In the genomic region with DNA sequence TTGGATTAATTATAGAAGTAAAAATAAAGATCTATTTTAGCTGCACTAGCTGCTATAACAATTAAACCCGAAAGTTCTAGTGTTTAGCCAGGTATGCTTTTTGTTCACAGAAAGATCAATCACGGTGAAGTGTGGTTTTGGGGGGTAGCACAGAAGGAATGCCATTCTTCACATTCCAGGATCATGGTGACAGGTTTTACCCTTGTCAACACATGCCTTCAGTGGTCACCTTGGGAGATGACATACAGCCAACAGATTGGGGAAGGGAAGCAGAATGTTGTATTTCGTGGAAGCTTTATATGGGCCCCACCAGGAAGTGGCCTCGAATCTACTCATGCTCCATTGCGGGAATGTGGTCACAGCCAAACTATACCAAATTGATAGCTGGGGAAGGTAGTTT, we compare ENCODE assay signal across 21 cellular contexts.
DNase-seq lines count a peak whose midpoint lies in the region; ATAC-seq and TF ChIP-seq lines count a peak whose summit lies in the region.
"Had no signal": no experiment of that assay in that cellular context is flagged by ENCODE, and none has a peak within 500 bp of the region (broad histone marks: within the 10 kb centered on the region; RNA-seq: fewer than 3 reads in every experiment).

No MANE protein-coding gene starts in this region.

- no peak overlapping the region for H3K27ac Mint-ChIP-seq in activated naive CD8-positive, alpha-beta T cell treated with anti-CD3 and anti-CD28 coated beads, Interleukin-2, amount 50 U/mL, for 24 hours
- H3K27ac Mint-ChIP-seq: CD8-positive, alpha-beta T cell had no signal

- ATAC-seq in activated naive CD8-positive, alpha-beta T cell treated with anti-CD3 and anti-CD28 coated beads, Interleukin-2, amount 50 U/mL, for 24 hours, result no peak
- ATAC-seq in SK-N-SH treated with all-trans-retinoic acid at 6 μM for 48 hours, result no peak
- ATAC-seq: CD8-positive, alpha-beta T cell; K562; Panc1; Right ventricle myocardium inferior had no signal

- DNase-seq in HK-2 (ENCODE audit: unreplicated experiment) (peak; percentile 44), NT2/D1 (ENCODE audit: low read depth, low spot score) (peak; percentile 2), iPS DF 19.7 (ENCODE audit: low read depth, low spot score) (peak; percentile 35), myocyte (ENCODE audit: low read depth) (peak; percentile 19), activated gamma-delta T cell (lab: John Stamatoyannopoulos, UW) (no peak), SKM-1 treated with dmso at 0.1 percent for 144 hours (lab: John Stamatoyannopoulos, UW; ENCODE audit: unreplicated experiment) (no peak)
- no peak for DNase-seq in activated naive CD8-positive, alpha-beta T cell treated with anti-CD3 and anti-CD28 coated beads, Interleukin-2, amount 50 U/mL, for 24 hours
- DNase-seq: CD8-positive, alpha-beta T cell; EL; H7; NCI-H1436; NCI-H2029; NCI-H446 treated with DMSO at 0.1 percent for 48 hours; NCI-H774; T-helper 1 cell had no signal

- H3K4me3 Mint-ChIP-seq in activated naive CD8-positive, alpha-beta T cell treated with anti-CD3 and anti-CD28 coated beads, Interleukin-2, amount 50 U/mL, for 24 hours, result no peak overlapping the region
- H3K4me3 Mint-ChIP-seq: CD8-positive, alpha-beta T cell had no signal

- no peaks in the 10 kb centered on the region for H3K36me3 ChIP-seq in NT2/D1 (ENCODE audit: insufficient read depth, insufficient read length, low read length)
- H3K36me3 ChIP-seq: BLaER1 had no signal

- no peaks in the 10 kb centered on the region for H3K9me3 Mint-ChIP-seq in activated naive CD8-positive, alpha-beta T cell treated with anti-CD3 and anti-CD28 coated beads, Interleukin-2, amount 50 U/mL, for 24 hours

- H3K4me1 ChIP-seq in NT2/D1 (ENCODE audit: insufficient read depth, insufficient read length), result no peaks in the 10 kb centered on the region
- H3K4me1 ChIP-seq: BLaER1 had no signal

- no peak overlapping the region for H3K9ac ChIP-seq in NT2/D1 (ENCODE audit: insufficient read length, low read depth)
- H3K9ac ChIP-seq: BLaER1 had no signal

- no peaks in the 10 kb centered on the region for H3K36me3 Mint-ChIP-seq in activated naive CD8-positive, alpha-beta T cell treated with anti-CD3 and anti-CD28 coated beads, Interleukin-2, amount 50 U/mL, for 24 hours (ENCODE audit: low read depth)
- H3K36me3 Mint-ChIP-seq: CD8-positive, alpha-beta T cell had no signal

- H3K9me3 ChIP-seq in NT2/D1 (ENCODE audit: insufficient read depth, low read length), result no peaks in the 10 kb centered on the region
- H3K9me3 ChIP-seq: BLaER1 had no signal

- no peak overlapping the region for H3K4me3 ChIP-seq in NT2/D1 (ENCODE audit: insufficient read length, low read depth)
- H3K4me3 ChIP-seq: BLaER1, K562, SK-N-MC had no signal

- no peaks in the 10 kb centered on the region for H3K27me3 ChIP-seq in NT2/D1 (ENCODE audit: insufficient read depth, insufficient read length)
- H3K27me3 ChIP-seq: BLaER1 had no signal

- H3K4me1 Mint-ChIP-seq in activated naive CD8-positive, alpha-beta T cell treated with anti-CD3 and anti-CD28 coated beads, Interleukin-2, amount 50 U/mL, for 24 hours, result no peaks in the 10 kb centered on the region

- H3K27me3 Mint-ChIP-seq in activated naive CD8-positive, alpha-beta T cell treated with anti-CD3 and anti-CD28 coated beads, Interleukin-2, amount 50 U/mL, for 24 hours, result no peaks in the 10 kb centered on the region

TF ChIP-seq in SK-N-SH treated with all-trans-retinoic acid at 6 μM for 48 hours, 23 proteins besides CTCF, POLR2A, EP300 and RAD21:
- TF ChIP-seq ISL1 (CRISPR knock-in tag; IDR thresholded peaks at IDR 0.05) (no peak), ARNTL (CRISPR knock-in tag; IDR thresholded peaks at IDR 0.05; ENCODE audit: borderline replicate concordance, low read depth) (no peak), OSR1 (CRISPR knock-in tag; IDR thresholded peaks at IDR 0.05) (no peak), ZFP3 (CRISPR knock-in tag; IDR thresholded peaks at IDR 0.05) (no peak), ZNF8 (CRISPR knock-in tag; IDR thresholded peaks at IDR 0.05) (no peak), ZNF565 (CRISPR knock-in tag; conservative IDR thresholded peaks at IDR 0.05; ENCODE audit: low read depth) (no peak)
- TF ChIP-seq, protein P1, sequence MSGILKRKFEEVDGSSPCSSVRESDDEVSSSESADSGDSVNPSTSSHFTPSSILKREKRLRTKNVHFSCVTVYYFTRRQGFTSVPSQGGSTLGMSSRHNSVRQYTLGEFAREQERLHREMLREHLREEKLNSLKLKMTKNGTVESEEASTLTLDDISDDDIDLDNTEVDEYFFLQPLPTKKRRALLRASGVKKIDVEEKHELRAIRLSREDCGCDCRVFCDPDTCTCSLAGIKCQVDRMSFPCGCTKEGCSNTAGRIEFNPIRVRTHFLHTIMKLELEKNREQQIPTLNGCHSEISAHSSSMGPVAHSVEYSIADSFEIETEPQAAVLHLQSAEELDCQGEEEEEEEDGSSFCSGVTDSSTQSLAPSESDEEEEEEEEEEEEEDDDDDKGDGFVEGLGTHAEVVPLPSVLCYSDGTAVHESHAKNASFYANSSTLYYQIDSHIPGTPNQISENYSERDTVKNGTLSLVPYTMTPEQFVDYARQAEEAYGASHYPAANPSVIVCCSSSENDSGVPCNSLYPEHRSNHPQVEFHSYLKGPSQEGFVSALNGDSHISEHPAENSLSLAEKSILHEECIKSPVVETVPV (CRISPR knock-in tag; IDR thresholded peaks at IDR 0.05), result no peak
- TF ChIP-seq, protein P2, sequence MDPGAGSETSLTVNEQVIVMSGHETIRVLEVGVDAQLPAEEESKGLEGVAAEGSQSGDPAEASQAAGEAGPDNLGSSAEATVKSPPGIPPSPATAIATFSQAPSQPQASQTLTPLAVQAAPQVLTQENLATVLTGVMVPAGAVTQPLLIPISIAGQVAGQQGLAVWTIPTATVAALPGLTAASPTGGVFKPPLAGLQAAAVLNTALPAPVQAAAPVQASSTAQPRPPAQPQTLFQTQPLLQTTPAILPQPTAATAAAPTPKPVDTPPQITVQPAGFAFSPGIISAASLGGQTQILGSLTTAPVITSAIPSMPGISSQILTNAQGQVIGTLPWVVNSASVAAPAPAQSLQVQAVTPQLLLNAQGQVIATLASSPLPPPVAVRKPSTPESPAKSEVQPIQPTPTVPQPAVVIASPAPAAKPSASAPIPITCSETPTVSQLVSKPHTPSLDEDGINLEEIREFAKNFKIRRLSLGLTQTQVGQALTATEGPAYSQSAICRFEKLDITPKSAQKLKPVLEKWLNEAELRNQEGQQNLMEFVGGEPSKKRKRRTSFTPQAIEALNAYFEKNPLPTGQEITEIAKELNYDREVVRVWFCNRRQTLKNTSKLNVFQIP (CRISPR knock-in tag; IDR thresholded peaks at IDR 0.05; ENCODE audit: borderline replicate concordance, low read depth), result no peak

Comparison
In these comparisons a context has a peak if more than half of its experiments do, and no peak if none do; other contexts are left out.
1. DNase-seq: peak in HK-2 (single experiment), NT2/D1 (single experiment), iPS DF 19.7 (single experiment) and myocyte (single experiment); none in activated gamma-delta T cell (single experiment), activated naive CD8-positive, alpha-beta T cell treated with anti-CD3 and anti-CD28 coated beads, Interleukin-2, amount 50 U/mL, for 24 hours (single experiment) and SKM-1 treated with dmso at 0.1 percent for 144 hours (single experiment).